In the genomic region with DNA sequence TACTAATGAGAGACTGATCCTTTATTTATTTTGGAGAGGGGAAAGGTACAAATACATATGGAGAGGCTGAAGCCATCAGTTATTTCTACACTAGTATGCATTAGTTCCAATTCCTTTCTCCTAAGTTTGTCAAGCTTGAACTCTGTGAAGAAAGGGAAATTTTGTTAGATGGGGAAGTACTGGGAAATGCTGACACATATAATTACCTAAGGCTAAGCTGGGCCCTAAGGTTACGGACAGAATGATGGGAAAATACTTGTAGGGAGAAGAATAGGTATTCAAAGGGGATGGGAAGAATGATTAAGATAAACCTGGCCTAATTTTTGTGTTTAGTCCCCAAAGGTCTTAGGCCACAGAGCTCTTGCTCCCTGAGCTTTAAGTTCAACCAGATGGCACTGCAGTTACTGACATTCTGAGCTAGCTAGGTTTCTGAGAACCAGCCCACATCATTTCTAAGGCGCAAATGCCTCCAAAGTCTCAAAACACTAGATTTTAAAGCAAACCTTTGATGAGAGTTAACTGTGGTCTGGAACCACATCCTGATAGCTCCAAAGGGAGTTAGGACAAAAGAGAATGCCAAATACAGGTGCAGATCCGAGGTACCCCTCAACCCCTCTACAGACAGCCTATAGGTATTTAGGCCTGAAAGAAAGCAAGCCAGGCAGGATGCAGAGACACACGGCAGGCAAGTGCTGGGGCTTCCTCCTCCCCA, we compare ENCODE assay signal across 2 cellular contexts.
A peak's percentile ranks its signal among the peaks of the same experiment; 100 is the strongest.
TF ChIP-seq lines count a peak whose summit lies in the region.

No MANE protein-coding gene starts in this region.

TF ChIP-seq in A549, 52 proteins besides CTCF, POLR2A, EP300 and RAD21:
- TF ChIP-seq PHF8 (IDR thresholded peaks at IDR 0.05; ENCODE audit: borderline replicate concordance, low read depth), result no peak
- TF ChIP-seq, protein P1, sequence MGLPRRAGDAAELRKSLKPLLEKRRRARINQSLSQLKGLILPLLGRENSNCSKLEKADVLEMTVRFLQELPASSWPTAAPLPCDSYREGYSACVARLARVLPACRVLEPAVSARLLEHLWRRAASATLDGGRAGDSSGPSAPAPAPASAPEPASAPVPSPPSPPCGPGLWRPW (IDR thresholded peaks at IDR 0.05), result no peak
- TF ChIP-seq MAZ (IDR thresholded peaks at IDR 0.05; ENCODE audit: borderline replicate concordance, low read depth, low read length), result no peak
- TF ChIP-seq MAFK (IDR thresholded peaks at IDR 0.05; ENCODE audit: partially characterized antibody), result peak; percentile 45
TF ChIP-seq in A549: peak in this region for 1.

TF ChIP-seq in GM23338, 12 proteins besides CTCF, POLR2A, EP300 and RAD21:
- TF ChIP-seq ZNF114 (CRISPR knock-in tag; IDR thresholded peaks at IDR 0.05), result no peak
- no peak for TF ChIP-seq STAT1 (IDR thresholded peaks at IDR 0.05; ENCODE audit: unreplicated experiment)
- no peak for TF ChIP-seq NANOG (IDR thresholded peaks at IDR 0.05; ENCODE audit: borderline replicate concordance)
TF ChIP-seq in GM23338: peak in this region for 0.
